8 cellular contexts compared by ENCODE assay signal in the genomic region with DNA sequence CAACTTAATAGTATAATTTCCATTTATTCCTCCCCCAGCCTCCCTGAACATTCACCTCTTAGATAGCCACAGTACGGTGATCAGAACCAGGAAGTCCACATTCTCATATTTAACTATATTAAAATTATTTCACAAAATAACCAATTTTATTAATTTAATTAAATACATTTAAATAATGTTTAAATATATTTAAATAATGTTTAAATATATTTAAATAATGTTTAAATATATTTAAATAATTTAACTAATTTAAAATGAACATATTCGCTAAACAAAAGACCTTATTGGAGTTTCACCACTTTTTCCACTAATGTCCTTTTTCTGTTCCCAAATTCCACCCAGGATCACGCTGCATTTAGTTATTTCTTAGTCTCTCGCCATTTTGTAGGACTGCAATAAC. TPM values are rescaled to one million over a fixed set of nuclear protein-coding genes. Genes with fewer than 3 reads are reported as not detected.
"Had no signal": no experiment of that assay in that cellular context is flagged by ENCODE, and none has a peak within 500 bp of the region (broad histone marks: within the 10 kb centered on the region; RNA-seq: fewer than 3 reads in every experiment).

No MANE protein-coding gene starts in this region.

RNA-seq across cellular contexts. Expression of a gene that starts 12.5 kb away (rescaled TPM):
- total RNA-seq: stomach, subcutaneous adipose tissue, suprapubic skin, temporal lobe, thoracic aorta, thyroid gland, tibial nerve had no signal

RNA-seq across cellular contexts. Expression of a gene that starts 27.1 kb away (rescaled TPM):
- total RNA-seq: temporal lobe, vagina had no signal
